In genomic region chr17:15920758-15921239, GRCh38 we compare ENCODE assay signal across 11 cellular contexts. TPM values are rescaled to one million over a fixed set of nuclear protein-coding genes. Genes with fewer than 3 reads are reported as not detected.
A peak's percentile ranks its signal among the peaks of the same experiment; 100 is the strongest.
DNase-seq lines count a peak whose midpoint lies in the region; ATAC-seq and TF ChIP-seq lines count a peak whose summit lies in the region.
"Had no signal": no experiment of that assay in that cellular context is flagged by ENCODE, and none has a peak within 500 bp of the region (broad histone marks: within the 10 kb centered on the region; RNA-seq: fewer than 3 reads in every experiment).

No MANE protein-coding gene starts in this region.

- H3K9me3 ChIP-seq in HEK293 (ENCODE audit: control insufficient read depth, insufficient read depth, low read depth, low read length) (no peaks in the 10 kb centered on the region), SK-N-SH (no peaks in the 10 kb centered on the region)

- H3K4me1 ChIP-seq in HEK293 (ENCODE audit: control insufficient read depth, insufficient read depth, low read length) (no peaks in the 10 kb centered on the region), SK-N-SH (ENCODE audit: control insufficient read depth in 1 of 2, insufficient read depth in 2 of 2, low read depth in 1 of 2, low read length in 1 of 2) (peaks cover 0 to 15% of the 10 kb centered on the region in 2 experiments; a peak in 1 of 4 replicates), foreskin keratinocyte (no peaks in the 10 kb centered on the region)

- no peak for TF ChIP-seq CTCF in HEK293 (tag by site-specific recombination; IDR thresholded peaks at IDR 0.05)
- TF ChIP-seq CTCF in SK-N-SH (IDR thresholded peaks at IDR 0.05): no peak
- no peak for TF ChIP-seq CTCF in foreskin keratinocyte (conservative IDR thresholded peaks at IDR 0.05)

- no peak overlapping the region for H3K4me2 ChIP-seq in SK-N-SH

- H3K27me3 ChIP-seq in SK-N-SH (ENCODE audit: insufficient read depth) (no peaks in the 10 kb centered on the region), foreskin keratinocyte (peaks cover 14% of the 10 kb centered on the region)

- H3K36me3 Mint-ChIP-seq in T-cell: no peaks in the 10 kb centered on the region

- POLR2A ChIA-PET in HEK293 (lab: Yijun Ruan, JAX): no interaction called here
- POLR2A ChIA-PET in SK-N-SH (lab: Yijun Ruan, JAX): no interaction called here
- POLR2A ChIA-PET in T-cell (lab: Charles Lee): interaction anchor here in 1 of 2 donors (0.5 to 0.6 kb wide), 2 partner anchors 9 to 1475 kb away, joined by 3 to 7 read pairs; no protein-coding TSS in a partner anchor

- peaks cover 12 to 13% of the 10 kb centered on the region in 2 donors for H3K27me3 Mint-ChIP-seq in T-cell

- no peaks in the 10 kb centered on the region for H4K20me1 ChIP-seq in SK-N-SH (ENCODE audit: insufficient read depth)

- TF ChIP-seq EP300 in SK-N-SH (IDR thresholded peaks at IDR 0.05; ENCODE audit: borderline replicate concordance in 1 of 2, low read depth in 1 of 2, low read length in 1 of 2): no peak

- WGBS in SK-N-SH (ENCODE audit: low lambda C conversion rate): 34% methylated on average over 8 of the region's 9 CpGs

- CTCF ChIA-PET in HEK293 (lab: Yijun Ruan, JAX) (no interaction called here), SK-N-SH (lab: Yijun Ruan, JAX) (interaction anchor here (0.7 to 0.9 kb wide), 2 partner anchors 124 to 663 kb away, joined by 3 read pairs; no protein-coding TSS in a partner anchor), T-cell (lab: Charles Lee) (no interaction called here)

- H3K27ac ChIP-seq in HEK293 (ENCODE audit: extremely low read depth, low read depth, low read length) (no peak overlapping the region), SK-N-SH (ENCODE audit: low read depth in 2 of 2, low read length in 1 of 2) (peak overlapping the region in 1 of 2 experiments; percentile 55; a peak in 2 of 4 replicates), foreskin keratinocyte (no peak overlapping the region)
- H3K27ac ChIP-seq: upper lobe of left lung had no signal

- H3K36me3 ChIP-seq in HEK293 (ENCODE audit: control insufficient read depth in 2 of 2, insufficient read depth in 1 of 2, low read length in 2 of 2) (no peaks in the 10 kb centered on the region), SK-N-SH (replicated peaks in 1 of 2; ENCODE audit: control insufficient read depth in 1 of 2, insufficient read depth in 2 of 2, low read length in 1 of 2) (no peaks in the 10 kb centered on the region)
- H3K36me3 ChIP-seq: upper lobe of left lung had no signal

- peak; percentile 82 for ATAC-seq in foreskin keratinocyte
- no peak for ATAC-seq in GM19035 (IDR thresholded peaks at IDR 0.05; ENCODE audit: unreplicated experiment)
- ATAC-seq in GM18502 (IDR thresholded peaks at IDR 0.05; ENCODE audit: poor library complexity, unreplicated experiment): no peak
- ATAC-seq in T-cell (replicated peaks in 1 of 4): no peak
- no peak for ATAC-seq in HG03342 (IDR thresholded peaks at IDR 0.05; ENCODE audit: unreplicated experiment)

- H3K4me3 ChIP-seq in HEK293 (ENCODE audit: low read depth, low read length): no peak overlapping the region
- H3K4me3 ChIP-seq in SK-N-SH (ENCODE audit: low read depth in 2 of 2, low read length in 1 of 2): no peak overlapping the region
- H3K4me3 ChIP-seq: lung, upper lobe of left lung had no signal

- no peak overlapping the region for H2AFZ ChIP-seq in SK-N-SH (ENCODE audit: low read depth)

- DNase-seq in ACHN (peak; percentile 14), SK-N-SH (no peak), foreskin keratinocyte (peak; percentile 94), T-cell (no peak)
- DNase-seq: DND-41 had no signal

- peaks cover 0 to 6% (median 5%) of the 10 kb centered on the region in 3 donors for H3K9me3 Mint-ChIP-seq in T-cell

- H3K9me2 ChIP-seq in SK-N-SH: no peaks in the 10 kb centered on the region

- in situ Hi-C loops in ACHN (cut with HindIII; ENCODE audit: low pct_ligation_motif_present, low pct_unique_long_range_greater_than_20kb, low sequenced_read_pairs): no loop called here

- no peak overlapping the region for H3K27ac Mint-ChIP-seq in T-cell

- peaks cover 3% of the 10 kb centered on the region for H3F3A ChIP-seq in SK-N-SH (replicated peaks; ENCODE audit: insufficient read depth)

- no peak overlapping the region for H3K4me3 Mint-ChIP-seq in T-cell

- H3K79me2 ChIP-seq in SK-N-SH (ENCODE audit: insufficient read depth): no peaks in the 10 kb centered on the region

- H3K9ac ChIP-seq in SK-N-SH: no peak overlapping the region

- no peak for TF ChIP-seq RAD21 in SK-N-SH (IDR thresholded peaks at IDR 0.05; ENCODE audit: low read length)

- H3K4me1 Mint-ChIP-seq in T-cell: no peaks in the 10 kb centered on the region

TF ChIP-seq in HEK293, 187 proteins besides CTCF, POLR2A, EP300 and RAD21 (continues in another document):
- TF ChIP-seq ZBTB21 (tag by site-specific recombination; IDR thresholded peaks at IDR 0.05) (0 out of 2 replicates have a peak, but pooled peaks have one; percentile 28), HIC1 (tag by site-specific recombination; IDR thresholded peaks at IDR 0.05) (0 out of 2 replicates have a peak, but pooled peaks have one; percentile 43)

TF ChIP-seq in SK-N-SH, 30 proteins besides CTCF, POLR2A, EP300 and RAD21:
- TF ChIP-seq TCF12 (IDR thresholded peaks at IDR 0.05) (peak; percentile 77; the same call in 1 of the 2 replicates), NFIC (IDR thresholded peaks at IDR 0.05; ENCODE audit: borderline replicate concordance) (peak; percentile 24; the same call in 1 of the 2 replicates), JUND (IDR thresholded peaks at IDR 0.05) (peak; percentile 45), FOSL2 (IDR thresholded peaks at IDR 0.05; ENCODE audit: borderline replicate concordance, low read depth) (0 out of 2 replicates have a peak, but pooled peaks have one; percentile 11), CHD2 (IDR thresholded peaks at IDR 0.05; ENCODE audit: low read length, partially characterized antibody) (no peak)
TF ChIP-seq in SK-N-SH: peak in this region for 4.

RNA-seq across cellular contexts. Expression of gene ADORA2B, which starts 24.1 kb away (rescaled TPM):
- polyA plus RNA-seq in SK-N-SH (2012; rRNA removed) (12.6 and 14.4 TPM in 2 replicates), foreskin keratinocyte (17.7 and 42.6 TPM in 2 replicates)
- 9.2 and 13.8 TPM in 2 replicates for polyA plus RNA-seq in SK-N-SH (2012; cell fraction: cytosol; rRNA removed)
- polyA plus RNA-seq in SK-N-SH (2012; cell fraction: nucleus; rRNA removed): 6.8 and 8.1 TPM in 2 replicates
- total RNA-seq in foreskin keratinocyte (20.7 and 42.6 TPM in 2 replicates), T-cell (under 1 TPM in 1 of 5 donors, not detected in 4; 0.20 TPM)

Comparison
In these comparisons a context has a peak if more than half of its experiments do, and no peak if none do; other contexts are left out.
1. DNase-seq: peak in ACHN (single experiment) and foreskin keratinocyte (2 of 2); none in SK-N-SH (single experiment) and T-cell (0 of 34).
2. RNA of gene ADORA2B, which starts 24.1 kb away (total RNA-seq): 20.7 to 42.6 TPM in foreskin keratinocyte; 0.20 TPM in T-cell; every median in the first group is over 10 times any median in the second.